Comparison of ENCODE assay signal across 1 cellular context in genomic region chr2:44172576-44172975, GRCh38.
TF ChIP-seq lines count a peak whose summit lies in the region.

No MANE protein-coding gene starts in this region.

TF ChIP-seq in HepG2, 621 proteins besides CTCF, POLR2A, EP300 and RAD21:
- TF ChIP-seq ZSCAN30 (CRISPR knock-in tag; IDR thresholded peaks at IDR 0.05) (no peak), ZMYM3 (CRISPR knock-in tag; IDR thresholded peaks at IDR 0.05) (peak; percentile 62), ZNF121 (CRISPR knock-in tag; IDR thresholded peaks at IDR 0.05) (peak; percentile 81), SMAD9 (CRISPR knock-in tag; IDR thresholded peaks at IDR 0.05) (no peak)
- TF ChIP-seq, protein P1, sequence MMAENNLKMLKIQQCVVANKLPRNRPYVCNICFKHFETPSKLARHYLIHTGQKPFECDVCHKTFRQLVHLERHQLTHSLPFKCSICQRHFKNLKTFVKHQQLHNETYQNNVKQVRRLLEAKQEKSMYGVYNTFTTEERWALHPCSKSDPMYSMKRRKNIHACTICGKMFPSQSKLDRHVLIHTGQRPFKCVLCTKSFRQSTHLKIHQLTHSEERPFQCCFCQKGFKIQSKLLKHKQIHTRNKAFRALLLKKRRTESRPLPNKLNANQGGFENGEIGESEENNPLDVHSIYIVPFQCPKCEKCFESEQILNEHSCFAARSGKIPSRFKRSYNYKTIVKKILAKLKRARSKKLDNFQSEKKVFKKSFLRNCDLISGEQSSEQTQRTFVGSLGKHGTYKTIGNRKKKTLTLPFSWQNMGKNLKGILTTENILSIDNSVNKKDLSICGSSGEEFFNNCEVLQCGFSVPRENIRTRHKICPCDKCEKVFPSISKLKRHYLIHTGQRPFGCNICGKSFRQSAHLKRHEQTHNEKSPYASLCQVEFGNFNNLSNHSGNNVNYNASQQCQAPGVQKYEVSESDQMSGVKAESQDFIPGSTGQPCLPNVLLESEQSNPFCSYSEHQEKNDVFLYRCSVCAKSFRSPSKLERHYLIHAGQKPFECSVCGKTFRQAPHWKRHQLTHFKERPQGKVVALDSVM (CRISPR knock-in tag; IDR thresholded peaks at IDR 0.05) = peak; percentile 96
